Comparison of ENCODE assay signal across 13 cellular contexts in the genomic region with DNA sequence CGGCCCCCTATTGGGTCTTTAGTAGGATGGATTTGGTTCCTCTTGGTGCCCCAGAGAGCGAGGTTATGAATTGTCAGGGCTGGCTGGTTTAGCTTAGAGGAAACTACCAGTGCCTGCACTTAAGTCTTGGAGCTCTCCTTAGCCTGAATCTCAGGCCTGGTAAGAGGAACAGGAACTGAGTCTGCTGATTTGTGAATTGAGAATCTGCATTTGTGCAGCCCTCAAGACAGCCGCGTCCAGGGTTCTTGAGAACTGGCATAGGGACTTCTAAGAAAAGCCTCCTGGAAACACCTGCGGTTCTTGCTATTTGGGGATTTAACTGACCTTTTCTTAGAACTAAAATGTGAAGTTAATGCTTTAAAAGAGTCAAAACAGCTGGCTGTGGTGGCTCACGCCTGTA. TPM values are rescaled to one million over a fixed set of nuclear protein-coding genes. Genes with fewer than 3 reads are reported as not detected.
DNase-seq lines count a peak whose midpoint lies in the region; ATAC-seq and TF ChIP-seq lines count a peak whose summit lies in the region.
"Had no signal": no experiment of that assay in that cellular context is flagged by ENCODE, and none has a peak within 500 bp of the region (broad histone marks: within the 10 kb centered on the region; RNA-seq: fewer than 3 reads in every experiment).

No MANE protein-coding gene starts in this region.

- H4K20me1 ChIP-seq in OCI-LY7 (ENCODE audit: insufficient read depth, low read length) (no peaks in the 10 kb centered on the region), smooth muscle cell (ENCODE audit: low read depth) (peaks cover 18% of the 10 kb centered on the region)

- H3K4me1 Mint-ChIP-seq in activated T-cell treated with anti-CD3 and anti-CD28 coated beads, Interleukin-2, amount 50 U/mL, for 24 hours (ENCODE audit: low read depth) = peaks cover 39% of the 10 kb centered on the region
- H3K4me1 Mint-ChIP-seq in chondrocyte (ENCODE audit: low read depth) = peaks cover 25% of the 10 kb centered on the region

- H3K36me3 ChIP-seq in OCI-LY7 (ENCODE audit: insufficient read depth, low read length) (peaks cover 35% of the 10 kb centered on the region), smooth muscle cell (ENCODE audit: low read depth) (peaks cover 3% of the 10 kb centered on the region)

- POLR2A ChIA-PET in OCI-LY7 (lab: Charles Lee) = interaction anchor here (0.5 to 0.7 kb wide), 2 partner anchors 361 to 920 kb away, joined by 3 to 4 read pairs; no protein-coding TSS in a partner anchor

- peak overlapping the region; percentile 86 for H3K4me3 Mint-ChIP-seq in activated T-cell treated with anti-CD3 and anti-CD28 coated beads, Interleukin-2, amount 50 U/mL, for 24 hours
- peak overlapping the region; percentile 91 for H3K4me3 Mint-ChIP-seq in chondrocyte (ENCODE audit: unreplicated experiment)

- H3K27ac ChIP-seq in OCI-LY7 (ENCODE audit: low read depth, low read length, poor library complexity, severe bottlenecking) = peak overlapping the region; percentile 41
- no peak overlapping the region for H3K27ac ChIP-seq in smooth muscle cell (ENCODE audit: low read depth)

- no peaks in the 10 kb centered on the region for H3K27me3 ChIP-seq in smooth muscle cell (ENCODE audit: low read depth)

- BruUV-seq in OCI-LY7 (replicated peaks; lab: Mats Ljungman, UMichigan) = no TSS peak

- no peaks in the 10 kb centered on the region for H3F3A ChIP-seq in smooth muscle cell (ENCODE audit: low read depth)

- H3K4me1 ChIP-seq in OCI-LY7 (ENCODE audit: insufficient read depth, low read length, poor library complexity, severe bottlenecking) (peaks cover 27% of the 10 kb centered on the region), smooth muscle cell (ENCODE audit: low read depth) (peaks cover 4% of the 10 kb centered on the region)

- intact Hi-C loops in OCI-LY7 (cut with micrococcal nuclease; ENCODE audit: unreplicated experiment) = loop anchor here (5.0 kb wide), 1 partner anchor 55 kb away; no protein-coding TSS in a partner anchor

- no peaks in the 10 kb centered on the region for H3K9me3 ChIP-seq in OCI-LY7 (ENCODE audit: low read length)
- no peaks in the 10 kb centered on the region for H3K9me3 ChIP-seq in smooth muscle cell (replicated peaks; ENCODE audit: low read depth)

- H3K4me2 ChIP-seq in OCI-LY7 (ENCODE audit: low read length) = peak overlapping the region; percentile 95
- H3K4me2 ChIP-seq in smooth muscle cell = no peak overlapping the region

- 96% methylated on average over 6 of the region's 6 CpGs for WGBS in smooth muscle cell (ENCODE audit: low lambda C conversion rate)

- H3K9me3 Mint-ChIP-seq in activated T-cell treated with anti-CD3 and anti-CD28 coated beads, Interleukin-2, amount 50 U/mL, for 24 hours = no peaks in the 10 kb centered on the region
- H3K9me3 Mint-ChIP-seq in chondrocyte (ENCODE audit: low read depth) = no peaks in the 10 kb centered on the region

- TF ChIP-seq CTCF in OCI-LY7 (conservative IDR thresholded peaks at IDR 0.05; ENCODE audit: low read length) (no peak), chondrocyte (IDR thresholded peaks at IDR 0.05) (no peak), smooth muscle cell (IDR thresholded peaks at IDR 0.05; ENCODE audit: borderline replicate concordance, insufficient read depth, poor library complexity, severe bottlenecking) (no peak)

- CTCF ChIA-PET in OCI-LY7 (lab: Charles Lee; ENCODE audit: unreplicated experiment) = no interaction called here

- no peak for DNase-seq in activated T-cell treated with anti-CD3 and anti-CD28 coated beads, Interleukin-2, amount 50 U/mL, for 24 hours
- DNase-seq in activated T-cell treated with anti-CD3 and anti-CD28 coated beads for 4 hours (no peak), OCI-LY7 (ENCODE audit: low spot score) (peak; percentile 58), chondrocyte (ENCODE audit: low spot score) (no peak), smooth muscle cell (lab: John Stamatoyannopoulos, UW; ENCODE audit: unreplicated experiment) (no peak), NCI-H2171 (lab: John Stamatoyannopoulos, UW) (no peak), NCI-H1436 treated with DMSO at 0.1 percent for 48 hours (lab: John Stamatoyannopoulos, UW) (no peak)
- DNase-seq: foreskin fibroblast, left ventricle myocardium superior, NCI-H1694 treated with DMSO at 0.1 percent for 48 hours had no signal

- no peak for ATAC-seq in HG03460 (IDR thresholded peaks at IDR 0.05; ENCODE audit: unreplicated experiment)
- ATAC-seq: left ventricle myocardium superior had no signal

- H3K36me3 Mint-ChIP-seq in activated T-cell treated with anti-CD3 and anti-CD28 coated beads, Interleukin-2, amount 50 U/mL, for 24 hours (ENCODE audit: low read depth) = peaks cover 51% of the 10 kb centered on the region
- peaks cover 4% of the 10 kb centered on the region for H3K36me3 Mint-ChIP-seq in chondrocyte (ENCODE audit: low read depth)

- H3K4me3 ChIP-seq in OCI-LY7 (ENCODE audit: low read depth, low read length, poor library complexity, severe bottlenecking) = peak overlapping the region; percentile 94
- peak overlapping the region; percentile 81 for H3K4me3 ChIP-seq in smooth muscle cell

- H2AFZ ChIP-seq in OCI-LY7 (ENCODE audit: low read length) (no peak overlapping the region), smooth muscle cell (ENCODE audit: low read depth) (no peak overlapping the region)

- H3K9ac ChIP-seq in smooth muscle cell (ENCODE audit: low read depth) = no peak overlapping the region

- H3K9me2 ChIP-seq in OCI-LY7 (ENCODE audit: insufficient read depth, low read length) = no peaks in the 10 kb centered on the region

- peaks cover 22% of the 10 kb centered on the region for H3K79me2 ChIP-seq in OCI-LY7 (ENCODE audit: insufficient read depth, low read depth, low read length)
- peaks cover 37% of the 10 kb centered on the region for H3K79me2 ChIP-seq in smooth muscle cell (ENCODE audit: low read depth)

- H3K27ac Mint-ChIP-seq in activated T-cell treated with anti-CD3 and anti-CD28 coated beads, Interleukin-2, amount 50 U/mL, for 24 hours = peak overlapping the region; percentile 91
- H3K27ac Mint-ChIP-seq in chondrocyte (ENCODE audit: unreplicated experiment) = peak overlapping the region; percentile 90

- no peaks in the 10 kb centered on the region for H3K27me3 Mint-ChIP-seq in activated T-cell treated with anti-CD3 and anti-CD28 coated beads, Interleukin-2, amount 50 U/mL, for 24 hours
- H3K27me3 Mint-ChIP-seq in chondrocyte (ENCODE audit: low read depth) = no peaks in the 10 kb centered on the region

RNA-seq across cellular contexts. Expression of a gene that starts 1.7 kb away (rescaled TPM):
- 59.0 and 69.2 TPM in 2 replicates for total RNA-seq in OCI-LY7 (2014; rRNA removed; shearing (Covaris generic))
- 47.2 and 51.8 TPM in 2 replicates for total RNA-seq in OCI-LY7 (2022)
- total RNA-seq in chondrocyte = 49.1 to 53.4 TPM (median 51.7 TPM) in 3 replicates
- total RNA-seq in smooth muscle cell = 60.0 and 61.4 TPM in 2 replicates
- polyA plus RNA-seq in smooth muscle cell = 49.5 and 60.4 TPM in 2 replicates

RNA-seq across cellular contexts. Expression of a gene that starts 5.0 kb away (rescaled TPM):
- not detected in 2 replicates for total RNA-seq in OCI-LY7 (2014; rRNA removed; shearing (Covaris generic))
- 0.33 and 0.40 TPM in 2 replicates for total RNA-seq in OCI-LY7 (2022)
- not detected in 3 replicates for total RNA-seq in chondrocyte
- total RNA-seq in smooth muscle cell = not detected in 2 replicates
- 0.07 TPM in 1 of 2 replicates, not detected in the other for polyA plus RNA-seq in smooth muscle cell
- total RNA-seq: cerebellum, left ventricle myocardium superior, RPMI7951 had no signal
